In genomic region chr4:187380181-187380581, GRCh38 we compare ENCODE assay signal across 10 cellular contexts.
DNase-seq lines count a peak whose midpoint lies in the region; ATAC-seq and TF ChIP-seq lines count a peak whose summit lies in the region.
"Had no signal": no experiment of that assay in that cellular context is flagged by ENCODE, and none has a peak within 500 bp of the region (broad histone marks: within the 10 kb centered on the region; RNA-seq: fewer than 3 reads in every experiment).

No MANE protein-coding gene starts in this region.

- H4K5ac ChIP-seq in H9 (ENCODE audit: insufficient read length, low read depth, low read length), result no peak overlapping the region

- H3K36me3 Mint-ChIP-seq in H9 (ENCODE audit: insufficient read depth in 1 of 3, low read depth in 3 of 3), result no peaks in the 10 kb centered on the region
- no peaks in the 10 kb centered on the region for H3K36me3 Mint-ChIP-seq in progenitor cell of endocrine pancreas (ENCODE audit: insufficient read depth)

- H3K27me3 ChIP-seq in H9 (ENCODE audit: insufficient read depth, low read length) (no peaks in the 10 kb centered on the region), right cardiac atrium (ENCODE audit: control insufficient read depth, insufficient read depth) (no peaks in the 10 kb centered on the region), dorsolateral prefrontal cortex (no peaks in the 10 kb centered on the region)
- H3K27me3 ChIP-seq: heart right ventricle, neutrophil had no signal

- no peaks in the 10 kb centered on the region for H3K23me2 ChIP-seq in H9 (ENCODE audit: insufficient read length, low read depth, low read length, poor library complexity, severe bottlenecking)

- BruUV-seq in OCI-LY7 (replicated peaks; lab: Mats Ljungman, UMichigan), result no TSS peak

- no peaks in the 10 kb centered on the region for H3K79me1 ChIP-seq in H9 (ENCODE audit: insufficient read depth, low read depth, low read length, poor library complexity, severe bottlenecking)

- H3K79me2 ChIP-seq in H9 (ENCODE audit: insufficient read depth, low read length) (no peaks in the 10 kb centered on the region), OCI-LY7 (ENCODE audit: insufficient read depth, low read depth, low read length) (no peaks in the 10 kb centered on the region)

- no peaks in the 10 kb centered on the region; a peak in 1 of 5 replicates for H3K9me3 Mint-ChIP-seq in H9
- H3K9me3 Mint-ChIP-seq in progenitor cell of endocrine pancreas (ENCODE audit: low read depth), result peaks cover 10% of the 10 kb centered on the region

- no peak overlapping the region for H3K14ac ChIP-seq in H9 (ENCODE audit: insufficient read depth, low read length)

- H3K4me1 ChIP-seq in H9 (ENCODE audit: insufficient read depth, low read length) (no peaks in the 10 kb centered on the region), OCI-LY7 (ENCODE audit: insufficient read depth, low read length, poor library complexity, severe bottlenecking) (no peaks in the 10 kb centered on the region), right cardiac atrium (ENCODE audit: control insufficient read depth, insufficient read depth, low read length) (no peaks in the 10 kb centered on the region)
- H3K4me1 ChIP-seq: heart right ventricle had no signal

- peaks cover under 1% of the 10 kb centered on the region for H3K27me3 Mint-ChIP-seq in H9 (ENCODE audit: low read depth)
- no peaks in the 10 kb centered on the region for H3K27me3 Mint-ChIP-seq in progenitor cell of endocrine pancreas

- H3K27ac Mint-ChIP-seq in H9 (no peak overlapping the region), progenitor cell of endocrine pancreas (no peak overlapping the region)

- no peak for ATAC-seq in right cardiac atrium
- ATAC-seq: heart right ventricle had no signal

- H2BK120ac ChIP-seq in H9 (ENCODE audit: low read depth, low read length, poor library complexity, severe bottlenecking), result no peak overlapping the region

- H3K4me1 Mint-ChIP-seq in H9, result no peaks in the 10 kb centered on the region
- peaks cover 8% of the 10 kb centered on the region for H3K4me1 Mint-ChIP-seq in progenitor cell of endocrine pancreas (ENCODE audit: low read depth)

- no CpG with 5 or more reads among the region's 4 CpGs for WGBS in H9 (ENCODE audit: extremely low coverage, insufficient read length, low lambda C conversion rate)
- 82% methylated on average over 4 of the region's 4 CpGs for WGBS in right cardiac atrium

- no peaks in the 10 kb centered on the region for H4K20me1 ChIP-seq in H9 (ENCODE audit: control insufficient read depth, insufficient read depth, insufficient read length)
- H4K20me1 ChIP-seq in OCI-LY7 (ENCODE audit: insufficient read depth, low read length), result no peaks in the 10 kb centered on the region

- no peak overlapping the region for H3K18ac ChIP-seq in H9 (ENCODE audit: insufficient read length, low read depth, low read length)

- POLR2A ChIA-PET in OCI-LY7 (lab: Charles Lee), result interaction anchor here (0.9 to 1.0 kb wide), 2 partner anchors 12 to 150 kb away, joined by 4 read pairs; no protein-coding TSS in a partner anchor

- H2AFZ ChIP-seq in H9 (ENCODE audit: low read length) (no peak overlapping the region), OCI-LY7 (ENCODE audit: low read length) (no peak overlapping the region)

- no peak overlapping the region for H4K8ac ChIP-seq in H9 (replicated peaks; ENCODE audit: insufficient read length, low read depth, low read length)

- no peak overlapping the region for H2AK5ac ChIP-seq in H9 (ENCODE audit: insufficient read length, low read length)

- CTCF ChIA-PET in OCI-LY7 (lab: Charles Lee; ENCODE audit: unreplicated experiment), result no interaction called here

- DNase-seq in H9 (peak; percentile 77), OCI-LY7 (ENCODE audit: low spot score) (peak; percentile 55), epithelial cell of proximal tubule (ENCODE audit: low read depth) (no peak), progenitor cell of endocrine pancreas (ENCODE audit: low spot score, unreplicated experiment) (no peak), cerebellar nuclear complex (lab: John Stamatoyannopoulos, UW) (no peak), right cardiac atrium (no peak), dorsolateral prefrontal cortex (no peak)
- DNase-seq: activated CD4-positive, alpha-beta T cell treated with anti-CD3 and anti-CD28 coated beads, Interleukin-2, amount 50 U/mL, for 48 hours; heart right ventricle had no signal

- TF ChIP-seq CTCF in H9 (conservative IDR thresholded peaks at IDR 0.05) (peak; percentile 79), OCI-LY7 (conservative IDR thresholded peaks at IDR 0.05; ENCODE audit: low read length) (peak; percentile 68), epithelial cell of proximal tubule (conservative IDR thresholded peaks at IDR 0.05; ENCODE audit: low read depth, low read length) (peak; percentile 64), progenitor cell of endocrine pancreas (IDR thresholded peaks at IDR 0.05; ENCODE audit: unreplicated experiment) (peak; percentile 42), dorsolateral prefrontal cortex (IDR thresholded peaks at IDR 0.05 in 54 of 56, conservative IDR thresholded peaks at IDR 0.05 in 2 of 56; ENCODE audit: low read depth in 1 of 56, partially characterized antibody in 56 of 56) (no peak)

- H3K56ac ChIP-seq in H9 (ENCODE audit: insufficient read length, low read depth, low read length), result no peak overlapping the region

- H3K9me2 ChIP-seq in OCI-LY7 (ENCODE audit: insufficient read depth, low read length), result no peaks in the 10 kb centered on the region

- H3K27ac ChIP-seq in H9 (ENCODE audit: insufficient read length, low read depth, low read length), result no peak overlapping the region
- no peak overlapping the region for H3K27ac ChIP-seq in OCI-LY7 (ENCODE audit: low read depth, low read length, poor library complexity, severe bottlenecking)
- no peak overlapping the region for H3K27ac ChIP-seq in right cardiac atrium (ENCODE audit: low read length)
- H3K27ac ChIP-seq in dorsolateral prefrontal cortex, result no peak overlapping the region
- H3K27ac ChIP-seq: heart right ventricle, neutrophil had no signal

- no peak overlapping the region for H2BK15ac ChIP-seq in H9 (ENCODE audit: low read depth, low read length)

- no peak overlapping the region for H4K91ac ChIP-seq in H9 (ENCODE audit: insufficient read length, low read depth, low read length)

- no peak overlapping the region for H2BK20ac ChIP-seq in H9 (ENCODE audit: low read depth, low read length, poor library complexity, severe bottlenecking)

- H2BK5ac ChIP-seq in H9 (ENCODE audit: insufficient read length, low read length), result no peak overlapping the region

- H3T11ph ChIP-seq in H9 (ENCODE audit: low read length), result no peak overlapping the region

- H3K9me3 ChIP-seq in H9 (ENCODE audit: control insufficient read depth, low read depth, low read length) (no peaks in the 10 kb centered on the region), OCI-LY7 (ENCODE audit: low read length) (no peaks in the 10 kb centered on the region), right cardiac atrium (ENCODE audit: control insufficient read depth, low read length) (no peaks in the 10 kb centered on the region)
- H3K9me3 ChIP-seq: neutrophil had no signal

- H3K4ac ChIP-seq in H9 (ENCODE audit: low read depth, low read length), result no peak overlapping the region

- no peak overlapping the region for H3K4me3 ChIP-seq in OCI-LY7 (ENCODE audit: low read depth, low read length, poor library complexity, severe bottlenecking)
- no peak overlapping the region for H3K4me3 ChIP-seq in epithelial cell of proximal tubule (ENCODE audit: low read depth, low read length)
- no peak overlapping the region for H3K4me3 ChIP-seq in right cardiac atrium (ENCODE audit: low read length)
- no peak overlapping the region for H3K4me3 ChIP-seq in dorsolateral prefrontal cortex
- H3K4me3 ChIP-seq: heart right ventricle had no signal

- intact Hi-C loops in OCI-LY7 (cut with micrococcal nuclease; ENCODE audit: unreplicated experiment) (no loop called here), right cardiac atrium (cut with DNase I) (no loop called here), dorsolateral prefrontal cortex (cut with DNase I) (no loop called here)

- H2BK12ac ChIP-seq in H9 (ENCODE audit: insufficient read length, low read depth, low read length), result no peak overlapping the region

- no peaks in the 10 kb centered on the region for H3K36me3 ChIP-seq in OCI-LY7 (ENCODE audit: insufficient read depth, low read length)
- H3K36me3 ChIP-seq: heart right ventricle, neutrophil had no signal

- H3K23ac ChIP-seq in H9 (ENCODE audit: insufficient read length, low read depth, low read length), result no peak overlapping the region

- no peak overlapping the region for H3K4me2 ChIP-seq in H9 (ENCODE audit: insufficient read depth, insufficient read length, low read length)
- no peak overlapping the region for H3K4me2 ChIP-seq in OCI-LY7 (ENCODE audit: low read length)

- no peak overlapping the region for H3K9ac ChIP-seq in H9 (ENCODE audit: extremely low read depth, insufficient read length, low read length)

- H3K4me3 Mint-ChIP-seq in H9, result no peak overlapping the region
- no peak overlapping the region for H3K4me3 Mint-ChIP-seq in progenitor cell of endocrine pancreas (ENCODE audit: low read depth)

Comparison
In these comparisons a context has a peak if more than half of its experiments do, and no peak if none do; other contexts are left out.
1. DNase-seq: peak in H9 (single experiment) and OCI-LY7 (single experiment); none in epithelial cell of proximal tubule (single experiment), progenitor cell of endocrine pancreas (single experiment), cerebellar nuclear complex (0 of 2), right cardiac atrium (0 of 3) and dorsolateral prefrontal cortex (0 of 10).
2. CTCF ChIP-seq: peak in H9 (single experiment), OCI-LY7 (single experiment), epithelial cell of proximal tubule (single experiment) and progenitor cell of endocrine pancreas (single experiment); none in dorsolateral prefrontal cortex (0 of 56).